In genomic region chr12:25202139-25202538, GRCh38 we compare ENCODE assay signal across 1 cellular context.
TF ChIP-seq lines count a peak whose summit lies in the region.

No MANE protein-coding gene starts in this region.

TF ChIP-seq in GM23338, 12 proteins besides CTCF, POLR2A, EP300 and RAD21:
- TF ChIP-seq STAT1 (IDR thresholded peaks at IDR 0.05; ENCODE audit: unreplicated experiment) (no peak), JUNB (IDR thresholded peaks at IDR 0.05; ENCODE audit: unreplicated experiment) (no peak), ZNF462 (CRISPR knock-in tag; IDR thresholded peaks at IDR 0.05) (no peak), CREB1 (CRISPR knock-in tag; IDR thresholded peaks at IDR 0.05; ENCODE audit: low read depth) (no peak), POLR2AphosphoS5 (IDR thresholded peaks at IDR 0.05; ENCODE audit: low read depth) (no peak), EZH2phosphoT487 (IDR thresholded peaks at IDR 0.05; ENCODE audit: unreplicated experiment) (no peak), ZNF331 (CRISPR knock-in tag; IDR thresholded peaks at IDR 0.05; ENCODE audit: low read depth) (no peak), EZH2 (IDR thresholded peaks at IDR 0.05; ENCODE audit: low read depth, unreplicated experiment) (no peak), NANOG (IDR thresholded peaks at IDR 0.05; ENCODE audit: borderline replicate concordance) (no peak), ZNF114 (CRISPR knock-in tag; IDR thresholded peaks at IDR 0.05) (no peak)
- TF ChIP-seq, protein P1, sequence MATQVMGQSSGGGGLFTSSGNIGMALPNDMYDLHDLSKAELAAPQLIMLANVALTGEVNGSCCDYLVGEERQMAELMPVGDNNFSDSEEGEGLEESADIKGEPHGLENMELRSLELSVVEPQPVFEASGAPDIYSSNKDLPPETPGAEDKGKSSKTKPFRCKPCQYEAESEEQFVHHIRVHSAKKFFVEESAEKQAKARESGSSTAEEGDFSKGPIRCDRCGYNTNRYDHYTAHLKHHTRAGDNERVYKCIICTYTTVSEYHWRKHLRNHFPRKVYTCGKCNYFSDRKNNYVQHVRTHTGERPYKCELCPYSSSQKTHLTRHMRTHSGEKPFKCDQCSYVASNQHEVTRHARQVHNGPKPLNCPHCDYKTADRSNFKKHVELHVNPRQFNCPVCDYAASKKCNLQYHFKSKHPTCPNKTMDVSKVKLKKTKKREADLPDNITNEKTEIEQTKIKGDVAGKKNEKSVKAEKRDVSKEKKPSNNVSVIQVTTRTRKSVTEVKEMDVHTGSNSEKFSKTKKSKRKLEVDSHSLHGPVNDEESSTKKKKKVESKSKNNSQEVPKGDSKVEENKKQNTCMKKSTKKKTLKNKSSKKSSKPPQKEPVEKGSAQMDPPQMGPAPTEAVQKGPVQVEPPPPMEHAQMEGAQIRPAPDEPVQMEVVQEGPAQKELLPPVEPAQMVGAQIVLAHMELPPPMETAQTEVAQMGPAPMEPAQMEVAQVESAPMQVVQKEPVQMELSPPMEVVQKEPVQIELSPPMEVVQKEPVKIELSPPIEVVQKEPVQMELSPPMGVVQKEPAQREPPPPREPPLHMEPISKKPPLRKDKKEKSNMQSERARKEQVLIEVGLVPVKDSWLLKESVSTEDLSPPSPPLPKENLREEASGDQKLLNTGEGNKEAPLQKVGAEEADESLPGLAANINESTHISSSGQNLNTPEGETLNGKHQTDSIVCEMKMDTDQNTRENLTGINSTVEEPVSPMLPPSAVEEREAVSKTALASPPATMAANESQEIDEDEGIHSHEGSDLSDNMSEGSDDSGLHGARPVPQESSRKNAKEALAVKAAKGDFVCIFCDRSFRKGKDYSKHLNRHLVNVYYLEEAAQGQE (IDR thresholded peaks at IDR 0.05; ENCODE audit: unreplicated experiment) = no peak
- TF ChIP-seq, protein P2, sequence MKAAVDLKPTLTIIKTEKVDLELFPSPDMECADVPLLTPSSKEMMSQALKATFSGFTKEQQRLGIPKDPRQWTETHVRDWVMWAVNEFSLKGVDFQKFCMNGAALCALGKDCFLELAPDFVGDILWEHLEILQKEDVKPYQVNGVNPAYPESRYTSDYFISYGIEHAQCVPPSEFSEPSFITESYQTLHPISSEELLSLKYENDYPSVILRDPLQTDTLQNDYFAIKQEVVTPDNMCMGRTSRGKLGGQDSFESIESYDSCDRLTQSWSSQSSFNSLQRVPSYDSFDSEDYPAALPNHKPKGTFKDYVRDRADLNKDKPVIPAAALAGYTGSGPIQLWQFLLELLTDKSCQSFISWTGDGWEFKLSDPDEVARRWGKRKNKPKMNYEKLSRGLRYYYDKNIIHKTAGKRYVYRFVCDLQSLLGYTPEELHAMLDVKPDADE (IDR thresholded peaks at IDR 0.05) = no peak
